In genomic region chr6:11682525-11682924, GRCh38 we compare ENCODE assay signal across 19 cellular contexts.
DNase-seq lines count a peak whose midpoint lies in the region; ATAC-seq, FAIRE-seq and TF ChIP-seq lines count a peak whose summit lies in the region.
"Had no signal": no experiment of that assay in that cellular context is flagged by ENCODE, and none has a peak within 500 bp of the region (broad histone marks: within the 10 kb centered on the region; RNA-seq: fewer than 3 reads in every experiment).

No MANE protein-coding gene starts in this region.

- H3K27ac ChIP-seq in OCI-LY7 (ENCODE audit: low read depth, low read length, poor library complexity, severe bottlenecking) = no peak overlapping the region
- H3K27ac ChIP-seq: PC-9, SJSA1 had no signal

- H3K9me3 ChIP-seq in adipocyte (ENCODE audit: control insufficient read depth, low read length) = no peaks in the 10 kb centered on the region
- H3K9me3 ChIP-seq in OCI-LY7 (ENCODE audit: low read length) = no peaks in the 10 kb centered on the region
- H3K9me3 ChIP-seq: SJSA1 had no signal

- CTCF ChIA-PET in OCI-LY7 (lab: Charles Lee; ENCODE audit: unreplicated experiment) = no interaction called here

- H3K9me2 ChIP-seq in OCI-LY7 (ENCODE audit: insufficient read depth, low read length) = no peaks in the 10 kb centered on the region

- no peak overlapping the region for H3K4me2 ChIP-seq in OCI-LY7 (ENCODE audit: low read length)
- H3K4me2 ChIP-seq: PC-9 had no signal

- no peak for DNase-seq in H54 (ENCODE audit: insufficient read length, low spot score)
- peak; percentile 62 for DNase-seq in M059J (ENCODE audit: low read depth)
- peak; percentile 5 for DNase-seq in adipocyte (ENCODE audit: low read depth)
- peak; percentile 23 to 64 for DNase-seq in foreskin fibroblast
- no peak for DNase-seq in OCI-LY7 (ENCODE audit: low spot score)
- DNase-seq: AML-193, COR-L47, KG1, MG63, NCI-H1417, NCI-H1930, NCI-H2171, NCI-H446 treated with DMSO at 0.1 percent for 48 hours, NCI-H748 treated with DMSO at 0.1 percent for 48 hours had no signal

- no TSS peak for BruUV-seq in OCI-LY7 (replicated peaks; lab: Mats Ljungman, UMichigan)

- no peaks in the 10 kb centered on the region for H3K79me2 ChIP-seq in OCI-LY7 (ENCODE audit: insufficient read depth, low read depth, low read length)

- no peak overlapping the region for H3K9ac ChIP-seq in adipocyte (ENCODE audit: low read length)

- no peak for TF ChIP-seq POLR2A in H54 (IDR thresholded peaks at IDR 0.05; ENCODE audit: low read depth, low read length)

- no peaks in the 10 kb centered on the region for H3K36me3 ChIP-seq in adipocyte (ENCODE audit: control insufficient read depth, insufficient read depth, low read length, severe bottlenecking)
- H3K36me3 ChIP-seq in OCI-LY7 (ENCODE audit: insufficient read depth, low read length) = no peaks in the 10 kb centered on the region
- H3K36me3 ChIP-seq: MG63, SJSA1 had no signal

- no peak overlapping the region for H2AFZ ChIP-seq in OCI-LY7 (ENCODE audit: low read length)
- H2AFZ ChIP-seq: PC-9 had no signal

- TF ChIP-seq CTCF in foreskin fibroblast (IDR thresholded peaks at IDR 0.05; ENCODE audit: low read depth, low read length) (no peak), OCI-LY7 (conservative IDR thresholded peaks at IDR 0.05; ENCODE audit: low read length) (no peak)

- intact Hi-C loops in OCI-LY7 (cut with micrococcal nuclease; ENCODE audit: unreplicated experiment) = no loop called here

- ATAC-seq in GM21381 (IDR thresholded peaks at IDR 0.05; ENCODE audit: unreplicated experiment) (no peak), HG03521 (IDR thresholded peaks at IDR 0.05; ENCODE audit: unreplicated experiment) (no peak), HG02623 (IDR thresholded peaks at IDR 0.05; ENCODE audit: unreplicated experiment) (no peak)

- FAIRE-seq in H54 (lab: Jason Lieb, UNC) = peak; percentile 38

- H4K20me1 ChIP-seq in OCI-LY7 (ENCODE audit: insufficient read depth, low read length) = no peaks in the 10 kb centered on the region

- H3K4me3 ChIP-seq in adipocyte (ENCODE audit: low read length) (no peak overlapping the region), foreskin fibroblast (ENCODE audit: low read depth in 1 of 2, low read length in 2 of 2) (no peak overlapping the region), OCI-LY7 (ENCODE audit: low read depth, low read length, poor library complexity, severe bottlenecking) (no peak overlapping the region)
- H3K4me3 ChIP-seq: MG63, PC-9, SJSA1 had no signal

- no peaks in the 10 kb centered on the region for H3K27me3 ChIP-seq in adipocyte (replicated peaks; ENCODE audit: control insufficient read depth, insufficient read depth, low read length)
- H3K27me3 ChIP-seq: MG63, SJSA1 had no signal

- H3K4me1 ChIP-seq in adipocyte (ENCODE audit: control insufficient read depth, insufficient read depth, low read length) (peaks cover 11% of the 10 kb centered on the region), OCI-LY7 (ENCODE audit: insufficient read depth, low read length, poor library complexity, severe bottlenecking) (no peaks in the 10 kb centered on the region)

- POLR2A ChIA-PET in OCI-LY7 (lab: Charles Lee) = interaction anchor here (1.5 kb wide), 1 partner anchor 9 kb away, joined by 3 read pairs; no protein-coding TSS in a partner anchor

Comparison
In these comparisons a context has a peak if more than half of its experiments do, and no peak if none do; other contexts are left out.
1. DNase-seq: peak in M059J (single experiment), adipocyte (single experiment) and foreskin fibroblast (2 of 2); none in H54 (single experiment) and OCI-LY7 (single experiment).